Comparison of ENCODE assay signal across 1 cellular context in the genomic region with DNA sequence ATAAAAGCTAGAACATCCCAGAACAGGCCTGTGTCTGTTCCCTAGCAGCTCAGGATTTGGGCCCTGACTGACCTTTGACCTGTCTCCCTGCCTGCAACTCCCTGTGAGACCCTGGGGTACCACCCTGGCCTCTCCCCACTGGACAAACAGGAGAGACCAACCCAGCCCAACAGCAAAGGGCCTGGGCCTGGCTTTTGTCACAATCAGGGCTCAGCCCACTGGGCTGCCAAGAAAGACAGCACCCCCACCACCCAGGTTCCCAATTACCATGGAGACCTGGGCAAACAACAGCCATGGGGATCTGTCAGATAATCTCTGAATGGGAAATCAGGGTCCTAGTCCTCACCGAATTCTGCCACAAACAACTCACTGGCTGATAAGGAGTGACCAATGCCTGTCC.
TF ChIP-seq lines count a peak whose summit lies in the region.

No MANE protein-coding gene starts in this region.

TF ChIP-seq in HepG2, 621 proteins besides CTCF, POLR2A, EP300 and RAD21:
- TF ChIP-seq CENPX (CRISPR knock-in tag; IDR thresholded peaks at IDR 0.05) (no peak), MIXL1 (CRISPR knock-in tag; IDR thresholded peaks at IDR 0.05) (no peak), ZNF263 (CRISPR knock-in tag; IDR thresholded peaks at IDR 0.05) (no peak), ZNF552 (CRISPR knock-in tag; IDR thresholded peaks at IDR 0.05; ENCODE audit: borderline replicate concordance) (0 out of 2 replicates have a peak, but pooled peaks have one; percentile 54), NRL (CRISPR knock-in tag; IDR thresholded peaks at IDR 0.05; ENCODE audit: borderline replicate concordance) (0 out of 2 replicates have a peak, but pooled peaks have one; percentile 41), FIP1L1 (IDR thresholded peaks at IDR 0.05; ENCODE audit: borderline replicate concordance, insufficient read depth, low read depth, low read length) (no peak), NR2F6 (IDR thresholded peaks at IDR 0.05) (peak; percentile 33; the same call in 1 of the 2 replicates), NR2F6 (CRISPR knock-in tag; IDR thresholded peaks at IDR 0.05) (peak; percentile 22; the same call in 1 of the 2 replicates), RFX1 (IDR thresholded peaks at IDR 0.05) (peak; percentile 17; the same call in 1 of the 2 replicates), NR2C2 (CRISPR knock-in tag; IDR thresholded peaks at IDR 0.05; ENCODE audit: borderline replicate concordance) (peak; percentile 52; the same call in 1 of the 2 replicates), ZNF891 (CRISPR knock-in tag; IDR thresholded peaks at IDR 0.05) (0 out of 2 replicates have a peak, but pooled peaks have one; percentile 64), RBAK (CRISPR knock-in tag; IDR thresholded peaks at IDR 0.05) (no peak), HNF4G (IDR thresholded peaks at IDR 0.05; ENCODE audit: borderline replicate concordance, low read depth, low read length) (peak; percentile 47; the same call in 1 of the 2 replicates), HNF4G (CRISPR knock-in tag; IDR thresholded peaks at IDR 0.05; ENCODE audit: borderline replicate concordance, low read depth) (no peak), HNRNPH1 (optimal IDR thresholded peaks at IDR 0.05; ENCODE audit: low read depth, low read length) (no peak), SAP130 (CRISPR knock-in tag; IDR thresholded peaks at IDR 0.05; ENCODE audit: low read depth) (no peak; the same call in 1 of the 2 replicates)
- TF ChIP-seq, protein P1, sequence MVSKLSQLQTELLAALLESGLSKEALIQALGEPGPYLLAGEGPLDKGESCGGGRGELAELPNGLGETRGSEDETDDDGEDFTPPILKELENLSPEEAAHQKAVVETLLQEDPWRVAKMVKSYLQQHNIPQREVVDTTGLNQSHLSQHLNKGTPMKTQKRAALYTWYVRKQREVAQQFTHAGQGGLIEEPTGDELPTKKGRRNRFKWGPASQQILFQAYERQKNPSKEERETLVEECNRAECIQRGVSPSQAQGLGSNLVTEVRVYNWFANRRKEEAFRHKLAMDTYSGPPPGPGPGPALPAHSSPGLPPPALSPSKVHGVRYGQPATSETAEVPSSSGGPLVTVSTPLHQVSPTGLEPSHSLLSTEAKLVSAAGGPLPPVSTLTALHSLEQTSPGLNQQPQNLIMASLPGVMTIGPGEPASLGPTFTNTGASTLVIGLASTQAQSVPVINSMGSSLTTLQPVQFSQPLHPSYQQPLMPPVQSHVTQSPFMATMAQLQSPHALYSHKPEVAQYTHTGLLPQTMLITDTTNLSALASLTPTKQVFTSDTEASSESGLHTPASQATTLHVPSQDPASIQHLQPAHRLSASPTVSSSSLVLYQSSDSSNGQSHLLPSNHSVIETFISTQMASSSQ (IDR thresholded peaks at IDR 0.05; ENCODE audit: low read depth) = no peak
- TF ChIP-seq, protein P1 (CRISPR knock-in tag; IDR thresholded peaks at IDR 0.05; ENCODE audit: borderline replicate concordance) = 0 out of 2 replicates have a peak, but pooled peaks have one; percentile 17
- TF ChIP-seq, protein P2, sequence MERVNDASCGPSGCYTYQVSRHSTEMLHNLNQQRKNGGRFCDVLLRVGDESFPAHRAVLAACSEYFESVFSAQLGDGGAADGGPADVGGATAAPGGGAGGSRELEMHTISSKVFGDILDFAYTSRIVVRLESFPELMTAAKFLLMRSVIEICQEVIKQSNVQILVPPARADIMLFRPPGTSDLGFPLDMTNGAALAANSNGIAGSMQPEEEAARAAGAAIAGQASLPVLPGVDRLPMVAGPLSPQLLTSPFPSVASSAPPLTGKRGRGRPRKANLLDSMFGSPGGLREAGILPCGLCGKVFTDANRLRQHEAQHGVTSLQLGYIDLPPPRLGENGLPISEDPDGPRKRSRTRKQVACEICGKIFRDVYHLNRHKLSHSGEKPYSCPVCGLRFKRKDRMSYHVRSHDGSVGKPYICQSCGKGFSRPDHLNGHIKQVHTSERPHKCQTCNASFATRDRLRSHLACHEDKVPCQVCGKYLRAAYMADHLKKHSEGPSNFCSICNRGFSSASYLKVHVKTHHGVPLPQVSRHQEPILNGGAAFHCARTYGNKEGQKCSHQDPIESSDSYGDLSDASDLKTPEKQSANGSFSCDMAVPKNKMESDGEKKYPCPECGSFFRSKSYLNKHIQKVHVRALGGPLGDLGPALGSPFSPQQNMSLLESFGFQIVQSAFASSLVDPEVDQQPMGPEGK (CRISPR knock-in tag; IDR thresholded peaks at IDR 0.05) = 0 out of 2 replicates have a peak, but pooled peaks have one; percentile 19
- TF ChIP-seq, protein P3, sequence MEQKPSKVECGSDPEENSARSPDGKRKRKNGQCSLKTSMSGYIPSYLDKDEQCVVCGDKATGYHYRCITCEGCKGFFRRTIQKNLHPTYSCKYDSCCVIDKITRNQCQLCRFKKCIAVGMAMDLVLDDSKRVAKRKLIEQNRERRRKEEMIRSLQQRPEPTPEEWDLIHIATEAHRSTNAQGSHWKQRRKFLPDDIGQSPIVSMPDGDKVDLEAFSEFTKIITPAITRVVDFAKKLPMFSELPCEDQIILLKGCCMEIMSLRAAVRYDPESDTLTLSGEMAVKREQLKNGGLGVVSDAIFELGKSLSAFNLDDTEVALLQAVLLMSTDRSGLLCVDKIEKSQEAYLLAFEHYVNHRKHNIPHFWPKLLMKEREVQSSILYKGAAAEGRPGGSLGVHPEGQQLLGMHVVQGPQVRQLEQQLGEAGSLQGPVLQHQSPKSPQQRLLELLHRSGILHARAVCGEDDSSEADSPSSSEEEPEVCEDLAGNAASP (CRISPR knock-in tag; IDR thresholded peaks at IDR 0.05; ENCODE audit: borderline replicate concordance) = no peak
- TF ChIP-seq, protein P4, sequence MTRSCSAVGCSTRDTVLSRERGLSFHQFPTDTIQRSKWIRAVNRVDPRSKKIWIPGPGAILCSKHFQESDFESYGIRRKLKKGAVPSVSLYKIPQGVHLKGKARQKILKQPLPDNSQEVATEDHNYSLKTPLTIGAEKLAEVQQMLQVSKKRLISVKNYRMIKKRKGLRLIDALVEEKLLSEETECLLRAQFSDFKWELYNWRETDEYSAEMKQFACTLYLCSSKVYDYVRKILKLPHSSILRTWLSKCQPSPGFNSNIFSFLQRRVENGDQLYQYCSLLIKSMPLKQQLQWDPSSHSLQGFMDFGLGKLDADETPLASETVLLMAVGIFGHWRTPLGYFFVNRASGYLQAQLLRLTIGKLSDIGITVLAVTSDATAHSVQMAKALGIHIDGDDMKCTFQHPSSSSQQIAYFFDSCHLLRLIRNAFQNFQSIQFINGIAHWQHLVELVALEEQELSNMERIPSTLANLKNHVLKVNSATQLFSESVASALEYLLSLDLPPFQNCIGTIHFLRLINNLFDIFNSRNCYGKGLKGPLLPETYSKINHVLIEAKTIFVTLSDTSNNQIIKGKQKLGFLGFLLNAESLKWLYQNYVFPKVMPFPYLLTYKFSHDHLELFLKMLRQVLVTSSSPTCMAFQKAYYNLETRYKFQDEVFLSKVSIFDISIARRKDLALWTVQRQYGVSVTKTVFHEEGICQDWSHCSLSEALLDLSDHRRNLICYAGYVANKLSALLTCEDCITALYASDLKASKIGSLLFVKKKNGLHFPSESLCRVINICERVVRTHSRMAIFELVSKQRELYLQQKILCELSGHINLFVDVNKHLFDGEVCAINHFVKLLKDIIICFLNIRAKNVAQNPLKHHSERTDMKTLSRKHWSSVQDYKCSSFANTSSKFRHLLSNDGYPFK (CRISPR knock-in tag; IDR thresholded peaks at IDR 0.05; ENCODE audit: borderline replicate concordance) = no peak
- TF ChIP-seq, protein P5, sequence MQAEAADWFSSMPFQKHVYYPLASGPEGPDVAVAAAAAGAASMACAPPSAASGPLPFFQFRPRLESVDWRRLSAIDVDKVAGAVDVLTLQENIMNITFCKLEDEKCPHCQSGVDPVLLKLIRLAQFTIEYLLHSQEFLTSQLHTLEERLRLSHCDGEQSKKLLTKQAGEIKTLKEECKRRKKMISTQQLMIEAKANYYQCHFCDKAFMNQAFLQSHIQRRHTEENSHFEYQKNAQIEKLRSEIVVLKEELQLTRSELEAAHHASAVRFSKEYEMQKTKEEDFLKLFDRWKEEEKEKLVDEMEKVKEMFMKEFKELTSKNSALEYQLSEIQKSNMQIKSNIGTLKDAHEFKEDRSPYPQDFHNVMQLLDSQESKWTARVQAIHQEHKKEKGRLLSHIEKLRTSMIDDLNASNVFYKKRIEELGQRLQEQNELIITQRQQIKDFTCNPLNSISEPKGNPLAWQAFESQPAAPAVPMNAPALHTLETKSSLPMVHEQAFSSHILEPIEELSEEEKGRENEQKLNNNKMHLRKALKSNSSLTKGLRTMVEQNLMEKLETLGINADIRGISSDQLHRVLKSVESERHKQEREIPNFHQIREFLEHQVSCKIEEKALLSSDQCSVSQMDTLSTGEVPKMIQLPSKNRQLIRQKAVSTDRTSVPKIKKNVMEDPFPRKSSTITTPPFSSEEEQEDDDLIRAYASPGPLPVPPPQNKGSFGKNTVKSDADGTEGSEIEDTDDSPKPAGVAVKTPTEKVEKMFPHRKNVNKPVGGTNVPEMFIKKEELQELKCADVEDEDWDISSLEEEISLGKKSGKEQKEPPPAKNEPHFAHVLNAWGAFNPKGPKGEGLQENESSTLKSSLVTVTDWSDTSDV (CRISPR knock-in tag; IDR thresholded peaks at IDR 0.05) = peak; percentile 31; the same call in 1 of the 2 replicates
- TF ChIP-seq, protein P6, sequence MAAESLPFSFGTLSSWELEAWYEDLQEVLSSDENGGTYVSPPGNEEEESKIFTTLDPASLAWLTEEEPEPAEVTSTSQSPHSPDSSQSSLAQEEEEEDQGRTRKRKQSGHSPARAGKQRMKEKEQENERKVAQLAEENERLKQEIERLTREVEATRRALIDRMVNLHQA (CRISPR knock-in tag; IDR thresholded peaks at IDR 0.05) = no peak
- TF ChIP-seq, protein P7, sequence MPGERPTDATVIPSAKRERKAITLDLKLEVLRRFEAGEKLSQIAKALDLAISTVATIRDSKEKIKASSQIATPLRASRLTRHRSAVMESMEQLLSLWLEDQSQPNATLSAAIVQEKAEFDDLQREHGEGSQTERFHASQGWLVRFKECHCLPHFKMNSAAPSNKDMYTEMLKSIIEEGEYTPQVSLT (CRISPR knock-in tag; IDR thresholded peaks at IDR 0.05; ENCODE audit: borderline replicate concordance, low read depth) = no peak
- TF ChIP-seq, protein P8, sequence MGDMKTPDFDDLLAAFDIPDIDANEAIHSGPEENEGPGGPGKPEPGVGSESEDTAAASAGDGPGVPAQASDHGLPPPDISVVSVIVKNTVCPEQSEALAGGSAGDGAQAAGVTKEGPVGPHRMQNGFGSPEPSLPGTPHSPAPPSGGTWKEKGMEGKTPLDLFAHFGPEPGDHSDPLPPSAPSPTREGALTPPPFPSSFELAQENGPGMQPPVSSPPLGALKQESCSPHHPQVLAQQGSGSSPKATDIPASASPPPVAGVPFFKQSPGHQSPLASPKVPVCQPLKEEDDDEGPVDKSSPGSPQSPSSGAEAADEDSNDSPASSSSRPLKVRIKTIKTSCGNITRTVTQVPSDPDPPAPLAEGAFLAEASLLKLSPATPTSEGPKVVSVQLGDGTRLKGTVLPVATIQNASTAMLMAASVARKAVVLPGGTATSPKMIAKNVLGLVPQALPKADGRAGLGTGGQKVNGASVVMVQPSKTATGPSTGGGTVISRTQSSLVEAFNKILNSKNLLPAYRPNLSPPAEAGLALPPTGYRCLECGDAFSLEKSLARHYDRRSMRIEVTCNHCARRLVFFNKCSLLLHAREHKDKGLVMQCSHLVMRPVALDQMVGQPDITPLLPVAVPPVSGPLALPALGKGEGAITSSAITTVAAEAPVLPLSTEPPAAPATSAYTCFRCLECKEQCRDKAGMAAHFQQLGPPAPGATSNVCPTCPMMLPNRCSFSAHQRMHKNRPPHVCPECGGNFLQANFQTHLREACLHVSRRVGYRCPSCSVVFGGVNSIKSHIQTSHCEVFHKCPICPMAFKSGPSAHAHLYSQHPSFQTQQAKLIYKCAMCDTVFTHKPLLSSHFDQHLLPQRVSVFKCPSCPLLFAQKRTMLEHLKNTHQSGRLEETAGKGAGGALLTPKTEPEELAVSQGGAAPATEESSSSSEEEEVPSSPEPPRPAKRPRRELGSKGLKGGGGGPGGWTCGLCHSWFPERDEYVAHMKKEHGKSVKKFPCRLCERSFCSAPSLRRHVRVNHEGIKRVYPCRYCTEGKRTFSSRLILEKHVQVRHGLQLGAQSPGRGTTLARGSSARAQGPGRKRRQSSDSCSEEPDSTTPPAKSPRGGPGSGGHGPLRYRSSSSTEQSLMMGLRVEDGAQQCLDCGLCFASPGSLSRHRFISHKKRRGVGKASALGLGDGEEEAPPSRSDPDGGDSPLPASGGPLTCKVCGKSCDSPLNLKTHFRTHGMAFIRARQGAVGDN (CRISPR knock-in tag; IDR thresholded peaks at IDR 0.05) = peak; percentile 55
